21 cellular contexts compared by ENCODE assay signal in genomic region chr9:125496313-125496838, GRCh38.
A peak's percentile ranks its signal among the peaks of the same experiment; 100 is the strongest.
DNase-seq lines count a peak whose midpoint lies in the region; ATAC-seq and TF ChIP-seq lines count a peak whose summit lies in the region.
"Had no signal": no experiment of that assay in that cellular context is flagged by ENCODE, and none has a peak within 500 bp of the region (broad histone marks: within the 10 kb centered on the region; RNA-seq: fewer than 3 reads in every experiment).

No MANE protein-coding gene starts in this region.

- H3K27me3 Mint-ChIP-seq in WTC11 (ENCODE audit: low read depth), result no peaks in the 10 kb centered on the region
- H3K27me3 Mint-ChIP-seq in endodermal cell (ENCODE audit: insufficient read depth), result no peaks in the 10 kb centered on the region

- CTCF ChIA-PET in WTC11 (lab: Charles Lee), result interaction anchor here (1.3 kb wide), 1 partner anchor 62 kb away, joined by 3 read pairs; no protein-coding TSS in a partner anchor

- H3K4me1 Mint-ChIP-seq in WTC11, result peaks cover 40% of the 10 kb centered on the region
- peaks cover 41% of the 10 kb centered on the region for H3K4me1 Mint-ChIP-seq in endodermal cell

- H3F3A ChIP-seq in neural cell (ENCODE audit: insufficient read depth, low read length, poor library complexity, severe bottlenecking), result no peaks in the 10 kb centered on the region

- H3K79me2 ChIP-seq in neural cell (replicated peaks; ENCODE audit: insufficient read depth, low read length), result no peaks in the 10 kb centered on the region

- H3K9me2 ChIP-seq in neural cell (ENCODE audit: insufficient read depth, low read length), result no peaks in the 10 kb centered on the region

- H3K4me3 Mint-ChIP-seq in WTC11 (no peak overlapping the region), endodermal cell (no peak overlapping the region)

- no peak overlapping the region for H3K27ac ChIP-seq in endodermal cell (ENCODE audit: low read depth, low read length)
- H3K27ac ChIP-seq in neural cell (ENCODE audit: low read length), result peak overlapping the region; percentile 21
- H3K27ac ChIP-seq: SJSA1 had no signal

- POLR2A ChIA-PET in WTC11 (lab: Charles Lee), result no interaction called here

- no peaks in the 10 kb centered on the region for H3K36me3 ChIP-seq in H7 (replicated peaks; ENCODE audit: control insufficient read depth, insufficient read depth, low read length)
- peaks cover 7% of the 10 kb centered on the region for H3K36me3 ChIP-seq in endodermal cell (ENCODE audit: control insufficient read depth, insufficient read depth, low read length)
- no peaks in the 10 kb centered on the region for H3K36me3 ChIP-seq in neural cell (ENCODE audit: insufficient read depth, low read length)
- H3K36me3 ChIP-seq: SJSA1 had no signal

- H3K4me2 ChIP-seq in neural cell (ENCODE audit: low read length), result no peak overlapping the region

- H3K36me3 Mint-ChIP-seq in WTC11 (no peaks in the 10 kb centered on the region), endodermal cell (ENCODE audit: low read depth) (peaks cover 3% of the 10 kb centered on the region)

- H2AFZ ChIP-seq in neural cell (ENCODE audit: low read depth, low read length), result no peak overlapping the region

- 80 to 82% methylated on average over 1 to 6 of the region's 7 CpGs for WGBS in endodermal cell (ENCODE audit: insufficient coverage in 1 of 2, insufficient read length in 1 of 2), 2 experiments

- ATAC-seq in WTC11 (peak; percentile 67), GM21786 (IDR thresholded peaks at IDR 0.05; ENCODE audit: unreplicated experiment) (no peak), HG03442 (IDR thresholded peaks at IDR 0.05; ENCODE audit: unreplicated experiment) (no peak), HG03095 (IDR thresholded peaks at IDR 0.05; ENCODE audit: unreplicated experiment) (no peak)
- ATAC-seq: HepG2 had no signal

- H3K9me3 ChIP-seq in endodermal cell (ENCODE audit: control insufficient read depth, low read length) (no peaks in the 10 kb centered on the region), neural cell (ENCODE audit: low read length) (no peaks in the 10 kb centered on the region)
- H3K9me3 ChIP-seq: SJSA1 had no signal

- H3K27ac Mint-ChIP-seq in WTC11 (peak overlapping the region; percentile 85), endodermal cell (peak overlapping the region; percentile 15)

- no peak for TF ChIP-seq CTCF in WTC11 (IDR thresholded peaks at IDR 0.05)
- no peak for TF ChIP-seq CTCF in endodermal cell (conservative IDR thresholded peaks at IDR 0.05)
- no peak for TF ChIP-seq CTCF in neural cell (IDR thresholded peaks at IDR 0.05; ENCODE audit: poor library complexity, severe bottlenecking)

- no peaks in the 10 kb centered on the region for H4K20me1 ChIP-seq in neural cell (ENCODE audit: insufficient read depth)

- DNase-seq in H7, result peak; percentile 40
- DNase-seq in WTC11 (ENCODE audit: low spot score), result no peak
- DNase-seq in endodermal cell, result no peak
- no peak for DNase-seq in NCI-H2171 (lab: John Stamatoyannopoulos, UW)
- DNase-seq: DMS53, GF-D8, KBM-7, MM.1S, NCI-H1048, NCI-H1417 treated with DMSO at 0.1 percent for 48 hours, NCI-H187, NCI-H2227 treated with DMSO at 0.1 percent for 48 hours, NCI-H510A treated with DMSO at 0.1 percent for 48 hours, NCI-H82, OCI-M1 had no signal

- H3K9ac ChIP-seq in endodermal cell (ENCODE audit: extremely low read depth, low read length, poor library complexity, severe bottlenecking), result no peak overlapping the region
- no peak overlapping the region for H3K9ac ChIP-seq in neural cell (ENCODE audit: low read length)

- TF ChIP-seq RAD21 in neural cell (conservative IDR thresholded peaks at IDR 0.05), result no peak

- H3K9me3 Mint-ChIP-seq in WTC11 (no peaks in the 10 kb centered on the region), endodermal cell (no peaks in the 10 kb centered on the region)

- H3K27me3 ChIP-seq in H7 (ENCODE audit: control insufficient read depth, insufficient read depth, low read length) (no peaks in the 10 kb centered on the region), endodermal cell (ENCODE audit: control insufficient read depth, insufficient read depth, low read length, poor library complexity, severe bottlenecking) (no peaks in the 10 kb centered on the region), neural cell (ENCODE audit: insufficient read depth, low read depth, low read length) (no peaks in the 10 kb centered on the region)
- H3K27me3 ChIP-seq: SJSA1 had no signal

- H3K4me3 ChIP-seq in H7 (ENCODE audit: insufficient read depth, low read depth, low read length) (no peak overlapping the region), endodermal cell (ENCODE audit: low read length) (no peak overlapping the region), neural cell (ENCODE audit: low read length) (no peak overlapping the region)
- H3K4me3 ChIP-seq: SJSA1 had no signal

- TF ChIP-seq EP300 in neural cell (conservative IDR thresholded peaks at IDR 0.05; ENCODE audit: poor library complexity, severe bottlenecking), result no peak

- no peaks in the 10 kb centered on the region for H3K4me1 ChIP-seq in endodermal cell (ENCODE audit: control insufficient read depth, insufficient read depth, low read length)
- H3K4me1 ChIP-seq: SJSA1 had no signal

TF ChIP-seq in WTC11, 78 proteins besides CTCF, POLR2A, EP300 and RAD21:
- TF ChIP-seq, protein P1, sequence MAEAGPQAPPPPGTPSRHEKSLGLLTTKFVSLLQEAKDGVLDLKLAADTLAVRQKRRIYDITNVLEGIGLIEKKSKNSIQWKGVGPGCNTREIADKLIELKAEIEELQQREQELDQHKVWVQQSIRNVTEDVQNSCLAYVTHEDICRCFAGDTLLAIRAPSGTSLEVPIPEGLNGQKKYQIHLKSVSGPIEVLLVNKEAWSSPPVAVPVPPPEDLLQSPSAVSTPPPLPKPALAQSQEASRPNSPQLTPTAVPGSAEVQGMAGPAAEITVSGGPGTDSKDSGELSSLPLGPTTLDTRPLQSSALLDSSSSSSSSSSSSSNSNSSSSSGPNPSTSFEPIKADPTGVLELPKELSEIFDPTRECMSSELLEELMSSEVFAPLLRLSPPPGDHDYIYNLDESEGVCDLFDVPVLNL (CRISPR knock-in tag; IDR thresholded peaks at IDR 0.05; ENCODE audit: borderline replicate concordance, low read depth), result no peak
- TF ChIP-seq ZNF423 (CRISPR knock-in tag; IDR thresholded peaks at IDR 0.05) (0 out of 2 replicates have a peak, but pooled peaks have one; percentile 7), MYBL2 (CRISPR knock-in tag; IDR thresholded peaks at IDR 0.05) (no peak), ETV6 (CRISPR knock-in tag; IDR thresholded peaks at IDR 0.05) (peak; percentile 67; the same call in 1 of the 2 replicates), JAZF1 (CRISPR knock-in tag; IDR thresholded peaks at IDR 0.05) (no peak)
- TF ChIP-seq, protein P2, sequence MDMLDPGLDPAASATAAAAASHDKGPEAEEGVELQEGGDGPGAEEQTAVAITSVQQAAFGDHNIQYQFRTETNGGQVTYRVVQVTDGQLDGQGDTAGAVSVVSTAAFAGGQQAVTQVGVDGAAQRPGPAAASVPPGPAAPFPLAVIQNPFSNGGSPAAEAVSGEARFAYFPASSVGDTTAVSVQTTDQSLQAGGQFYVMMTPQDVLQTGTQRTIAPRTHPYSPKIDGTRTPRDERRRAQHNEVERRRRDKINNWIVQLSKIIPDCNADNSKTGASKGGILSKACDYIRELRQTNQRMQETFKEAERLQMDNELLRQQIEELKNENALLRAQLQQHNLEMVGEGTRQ (CRISPR knock-in tag; IDR thresholded peaks at IDR 0.05), result peak; percentile 67

TF ChIP-seq in neural cell, 6 proteins besides CTCF, POLR2A, EP300 and RAD21:
- TF ChIP-seq POLR2AphosphoS5 (IDR thresholded peaks at IDR 0.05), result no peak
- no peak for TF ChIP-seq MXI1 (conservative IDR thresholded peaks at IDR 0.05; ENCODE audit: poor library complexity, severe bottlenecking)
- TF ChIP-seq REST (IDR thresholded peaks at IDR 0.05; ENCODE audit: borderline replicate concordance), result no peak
- no peak for TF ChIP-seq TAF1 (IDR thresholded peaks at IDR 0.05; ENCODE audit: low read depth)
